ENCODE assay signal across 2 cellular contexts in the genomic region with DNA sequence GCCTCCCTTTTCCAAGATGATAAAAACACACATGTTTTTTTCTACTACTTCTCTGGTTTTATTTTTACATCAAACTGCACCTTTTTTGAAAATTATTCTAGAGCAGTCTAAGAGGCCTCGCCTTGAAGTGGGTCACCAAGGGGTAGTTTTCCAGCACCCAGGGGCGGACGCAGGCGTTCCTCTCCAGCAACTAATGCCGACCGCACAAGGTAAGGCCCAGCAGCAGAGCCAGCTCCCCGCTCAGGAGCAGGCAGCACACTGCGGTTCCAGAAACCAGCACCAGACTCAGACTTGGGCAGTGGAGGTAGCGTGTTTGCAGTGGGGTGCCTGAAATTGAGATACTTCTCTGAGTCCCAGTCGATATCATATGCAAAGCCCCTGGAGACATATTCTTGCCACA.
TF ChIP-seq lines count a peak whose summit lies in the region.

No MANE protein-coding gene starts in this region.

TF ChIP-seq in GM23338, 12 proteins besides CTCF, POLR2A, EP300 and RAD21 (continues in another document):
- TF ChIP-seq STAT1 (IDR thresholded peaks at IDR 0.05; ENCODE audit: unreplicated experiment), result no peak
- TF ChIP-seq EZH2phosphoT487 (IDR thresholded peaks at IDR 0.05; ENCODE audit: unreplicated experiment), result no peak
- no peak for TF ChIP-seq CREB1 (CRISPR knock-in tag; IDR thresholded peaks at IDR 0.05; ENCODE audit: low read depth)
- TF ChIP-seq, protein P1, sequence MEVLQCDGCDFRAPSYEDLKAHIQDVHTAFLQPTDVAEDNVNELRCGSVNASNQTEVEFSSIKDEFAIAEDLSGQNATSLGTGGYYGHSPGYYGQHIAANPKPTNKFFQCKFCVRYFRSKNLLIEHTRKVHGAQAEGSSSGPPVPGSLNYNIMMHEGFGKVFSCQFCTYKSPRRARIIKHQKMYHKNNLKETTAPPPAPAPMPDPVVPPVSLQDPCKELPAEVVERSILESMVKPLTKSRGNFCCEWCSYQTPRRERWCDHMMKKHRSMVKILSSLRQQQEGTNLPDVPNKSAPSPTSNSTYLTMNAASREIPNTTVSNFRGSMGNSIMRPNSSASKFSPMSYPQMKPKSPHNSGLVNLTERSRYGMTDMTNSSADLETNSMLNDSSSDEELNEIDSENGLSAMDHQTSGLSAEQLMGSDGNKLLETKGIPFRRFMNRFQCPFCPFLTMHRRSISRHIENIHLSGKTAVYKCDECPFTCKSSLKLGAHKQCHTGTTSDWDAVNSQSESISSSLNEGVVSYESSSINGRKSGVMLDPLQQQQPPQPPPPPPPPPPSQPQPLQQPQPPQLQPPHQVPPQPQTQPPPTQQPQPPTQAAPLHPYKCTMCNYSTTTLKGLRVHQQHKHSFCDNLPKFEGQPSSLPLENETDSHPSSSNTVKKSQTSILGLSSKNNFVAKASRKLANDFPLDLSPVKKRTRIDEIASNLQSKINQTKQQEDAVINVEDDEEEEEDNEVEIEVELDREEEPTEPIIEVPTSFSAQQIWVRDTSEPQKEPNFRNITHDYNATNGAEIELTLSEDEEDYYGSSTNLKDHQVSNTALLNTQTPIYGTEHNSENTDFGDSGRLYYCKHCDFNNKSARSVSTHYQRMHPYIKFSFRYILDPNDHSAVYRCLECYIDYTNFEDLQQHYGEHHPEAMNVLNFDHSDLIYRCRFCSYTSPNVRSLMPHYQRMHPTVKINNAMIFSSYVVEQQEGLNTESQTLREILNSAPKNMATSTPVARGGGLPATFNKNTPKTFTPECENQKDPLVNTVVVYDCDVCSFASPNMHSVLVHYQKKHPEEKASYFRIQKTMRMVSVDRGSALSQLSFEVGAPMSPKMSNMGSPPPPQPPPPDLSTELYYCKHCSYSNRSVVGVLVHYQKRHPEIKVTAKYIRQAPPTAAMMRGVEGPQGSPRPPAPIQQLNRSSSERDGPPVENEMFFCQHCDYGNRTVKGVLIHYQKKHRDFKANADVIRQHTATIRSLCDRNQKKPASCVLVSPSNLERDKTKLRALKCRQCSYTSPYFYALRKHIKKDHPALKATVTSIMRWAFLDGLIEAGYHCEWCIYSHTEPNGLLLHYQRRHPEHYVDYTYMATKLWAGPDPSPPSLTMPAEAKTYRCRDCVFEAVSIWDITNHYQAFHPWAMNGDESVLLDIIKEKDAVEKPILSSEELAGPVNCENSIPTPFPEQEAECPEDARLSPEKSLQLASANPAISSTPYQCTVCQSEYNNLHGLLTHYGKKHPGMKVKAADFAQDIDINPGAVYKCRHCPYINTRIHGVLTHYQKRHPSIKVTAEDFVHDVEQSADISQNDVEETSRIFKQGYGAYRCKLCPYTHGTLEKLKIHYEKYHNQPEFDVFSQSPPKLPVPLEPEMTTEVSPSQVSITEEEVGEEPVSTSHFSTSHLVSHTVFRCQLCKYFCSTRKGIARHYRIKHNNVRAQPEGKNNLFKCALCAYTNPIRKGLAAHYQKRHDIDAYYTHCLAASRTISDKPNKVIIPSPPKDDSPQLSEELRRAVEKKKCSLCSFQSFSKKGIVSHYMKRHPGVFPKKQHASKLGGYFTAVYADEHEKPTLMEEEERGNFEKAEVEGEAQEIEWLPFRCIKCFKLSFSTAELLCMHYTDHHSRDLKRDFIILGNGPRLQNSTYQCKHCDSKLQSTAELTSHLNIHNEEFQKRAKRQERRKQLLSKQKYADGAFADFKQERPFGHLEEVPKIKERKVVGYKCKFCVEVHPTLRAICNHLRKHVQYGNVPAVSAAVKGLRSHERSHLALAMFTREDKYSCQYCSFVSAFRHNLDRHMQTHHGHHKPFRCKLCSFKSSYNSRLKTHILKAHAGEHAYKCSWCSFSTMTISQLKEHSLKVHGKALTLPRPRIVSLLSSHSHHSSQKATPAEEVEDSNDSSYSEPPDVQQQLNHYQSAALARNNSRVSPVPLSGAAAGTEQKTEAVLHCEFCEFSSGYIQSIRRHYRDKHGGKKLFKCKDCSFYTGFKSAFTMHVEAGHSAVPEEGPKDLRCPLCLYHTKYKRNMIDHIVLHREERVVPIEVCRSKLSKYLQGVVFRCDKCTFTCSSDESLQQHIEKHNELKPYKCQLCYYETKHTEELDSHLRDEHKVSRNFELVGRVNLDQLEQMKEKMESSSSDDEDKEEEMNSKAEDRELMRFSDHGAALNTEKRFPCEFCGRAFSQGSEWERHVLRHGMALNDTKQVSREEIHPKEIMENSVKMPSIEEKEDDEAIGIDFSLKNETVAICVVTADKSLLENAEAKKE (CRISPR knock-in tag; IDR thresholded peaks at IDR 0.05), result no peak
- TF ChIP-seq, protein P2, sequence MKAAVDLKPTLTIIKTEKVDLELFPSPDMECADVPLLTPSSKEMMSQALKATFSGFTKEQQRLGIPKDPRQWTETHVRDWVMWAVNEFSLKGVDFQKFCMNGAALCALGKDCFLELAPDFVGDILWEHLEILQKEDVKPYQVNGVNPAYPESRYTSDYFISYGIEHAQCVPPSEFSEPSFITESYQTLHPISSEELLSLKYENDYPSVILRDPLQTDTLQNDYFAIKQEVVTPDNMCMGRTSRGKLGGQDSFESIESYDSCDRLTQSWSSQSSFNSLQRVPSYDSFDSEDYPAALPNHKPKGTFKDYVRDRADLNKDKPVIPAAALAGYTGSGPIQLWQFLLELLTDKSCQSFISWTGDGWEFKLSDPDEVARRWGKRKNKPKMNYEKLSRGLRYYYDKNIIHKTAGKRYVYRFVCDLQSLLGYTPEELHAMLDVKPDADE (IDR thresholded peaks at IDR 0.05), result no peak
- TF ChIP-seq ZNF114 (CRISPR knock-in tag; IDR thresholded peaks at IDR 0.05), result no peak
- TF ChIP-seq, protein P3, sequence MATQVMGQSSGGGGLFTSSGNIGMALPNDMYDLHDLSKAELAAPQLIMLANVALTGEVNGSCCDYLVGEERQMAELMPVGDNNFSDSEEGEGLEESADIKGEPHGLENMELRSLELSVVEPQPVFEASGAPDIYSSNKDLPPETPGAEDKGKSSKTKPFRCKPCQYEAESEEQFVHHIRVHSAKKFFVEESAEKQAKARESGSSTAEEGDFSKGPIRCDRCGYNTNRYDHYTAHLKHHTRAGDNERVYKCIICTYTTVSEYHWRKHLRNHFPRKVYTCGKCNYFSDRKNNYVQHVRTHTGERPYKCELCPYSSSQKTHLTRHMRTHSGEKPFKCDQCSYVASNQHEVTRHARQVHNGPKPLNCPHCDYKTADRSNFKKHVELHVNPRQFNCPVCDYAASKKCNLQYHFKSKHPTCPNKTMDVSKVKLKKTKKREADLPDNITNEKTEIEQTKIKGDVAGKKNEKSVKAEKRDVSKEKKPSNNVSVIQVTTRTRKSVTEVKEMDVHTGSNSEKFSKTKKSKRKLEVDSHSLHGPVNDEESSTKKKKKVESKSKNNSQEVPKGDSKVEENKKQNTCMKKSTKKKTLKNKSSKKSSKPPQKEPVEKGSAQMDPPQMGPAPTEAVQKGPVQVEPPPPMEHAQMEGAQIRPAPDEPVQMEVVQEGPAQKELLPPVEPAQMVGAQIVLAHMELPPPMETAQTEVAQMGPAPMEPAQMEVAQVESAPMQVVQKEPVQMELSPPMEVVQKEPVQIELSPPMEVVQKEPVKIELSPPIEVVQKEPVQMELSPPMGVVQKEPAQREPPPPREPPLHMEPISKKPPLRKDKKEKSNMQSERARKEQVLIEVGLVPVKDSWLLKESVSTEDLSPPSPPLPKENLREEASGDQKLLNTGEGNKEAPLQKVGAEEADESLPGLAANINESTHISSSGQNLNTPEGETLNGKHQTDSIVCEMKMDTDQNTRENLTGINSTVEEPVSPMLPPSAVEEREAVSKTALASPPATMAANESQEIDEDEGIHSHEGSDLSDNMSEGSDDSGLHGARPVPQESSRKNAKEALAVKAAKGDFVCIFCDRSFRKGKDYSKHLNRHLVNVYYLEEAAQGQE (IDR thresholded peaks at IDR 0.05; ENCODE audit: unreplicated experiment), result no peak
- TF ChIP-seq POLR2AphosphoS5 (IDR thresholded peaks at IDR 0.05; ENCODE audit: low read depth), result no peak
- no peak for TF ChIP-seq EZH2 (IDR thresholded peaks at IDR 0.05; ENCODE audit: low read depth, unreplicated experiment)
- TF ChIP-seq JUNB (IDR thresholded peaks at IDR 0.05; ENCODE audit: unreplicated experiment), result no peak

TF ChIP-seq in endothelial cell of umbilical vein, 7 proteins besides CTCF, POLR2A, EP300 and RAD21:
- TF ChIP-seq FOS (IDR thresholded peaks at IDR 0.05; ENCODE audit: borderline replicate concordance, insufficient read depth, low read length), result no peak
- no peak for TF ChIP-seq EZH2 (IDR thresholded peaks at IDR 0.05; ENCODE audit: borderline replicate concordance, low read depth, low read length, severe bottlenecking)
- TF ChIP-seq JUN (IDR thresholded peaks at IDR 0.05; ENCODE audit: borderline replicate concordance, insufficient read depth, insufficient read length, low read depth), result no peak
